25 cellular contexts compared by ENCODE assay signal in genomic region chr17:3588104-3588503, GRCh38.
"Had no signal": no experiment of that assay in that cellular context is flagged by ENCODE, and none has a peak within 500 bp of the region (broad histone marks: within the 10 kb centered on the region; RNA-seq: fewer than 3 reads in every experiment).

No MANE protein-coding gene starts in this region.

- DNase-seq: cerebellar nuclear complex; colonic mucosa; cortex of kidney; effector CD8-positive, alpha-beta T cell; effector memory CD8-positive, alpha-beta T cell; endodermal cell; erythroblast; esophagus squamous epithelium; foreskin fibroblast; foreskin melanocyte; gastrocnemius medialis; glutamatergic neuron; head of caudate nucleus; hypothalamus; immature natural killer cell; islet precursor cell; left lung; left ventricle myocardium superior; lower lobe of right lung; mesenchymal stem cell; mucosa of descending colon had no signal

- H3K79me2 ChIP-seq: hepatocyte had no signal

- H3K4me2 ChIP-seq: hepatocyte had no signal

- H3K36me3 ChIP-seq: colonic mucosa had no signal

- H3K27ac ChIP-seq: colonic mucosa, epithelial cell of prostate, esophagus squamous epithelium, gastrocnemius medialis, hepatocyte, left lung, lower lobe of right lung had no signal

- H3K9me3 ChIP-seq: colonic mucosa, esophagus squamous epithelium, gastrocnemius medialis, left lung, lower lobe of right lung, mucosa of descending colon had no signal

- ATAC-seq: effector memory CD8-positive, alpha-beta T cell; esophagus mucosa; gastrocnemius medialis; left lung; left ventricle myocardium superior; lower lobe of right lung; mucosa of descending colon had no signal

- H2AFZ ChIP-seq: hepatocyte had no signal

- FAIRE-seq: endometrium had no signal

- H3K27me3 ChIP-seq: colonic mucosa, gastrocnemius medialis, hepatocyte, left lung had no signal

- H3K4me3 ChIP-seq: colonic mucosa, esophagus squamous epithelium, gastrocnemius medialis, hepatocyte, left lung, lower lobe of right lung, mucosa of descending colon had no signal

- H3K4me1 ChIP-seq: colonic mucosa, esophagus squamous epithelium, gastrocnemius medialis, left lung, lower lobe of right lung had no signal
